ENCODE assay signal across 9 cellular contexts in the genomic region with DNA sequence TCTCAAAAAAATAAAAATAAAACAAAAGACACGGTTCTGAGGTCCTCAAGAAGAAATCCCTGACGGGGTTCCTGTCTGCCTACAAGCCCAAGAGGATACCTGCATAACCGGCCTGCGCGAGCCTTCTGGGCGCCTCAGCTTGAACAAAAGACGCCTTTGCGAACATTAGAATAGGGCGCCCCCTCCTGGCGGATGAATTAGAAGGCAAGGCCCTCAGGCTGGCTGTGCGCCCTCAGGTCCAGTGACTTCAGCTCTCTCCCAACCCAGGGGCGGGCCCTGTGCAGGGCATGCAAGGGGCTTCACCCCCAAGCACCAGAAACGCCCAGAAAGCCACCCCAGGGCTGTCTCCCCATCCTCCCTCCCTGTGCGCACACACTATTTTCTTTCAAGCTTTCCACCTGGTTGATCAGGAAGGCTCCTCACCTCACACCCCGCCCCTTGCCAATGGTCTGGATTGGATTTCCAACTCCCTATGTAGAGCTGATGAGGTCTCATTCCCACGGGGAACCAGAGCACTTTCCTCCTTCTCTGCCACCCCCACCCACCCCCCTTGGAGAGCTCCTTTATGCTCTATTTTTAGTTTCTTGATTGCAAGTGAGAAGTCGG.
A peak's percentile ranks its signal among the peaks of the same experiment; 100 is the strongest.
DNase-seq lines count a peak whose midpoint lies in the region; ATAC-seq lines count a peak whose summit lies in the region.
"Had no signal": no experiment of that assay in that cellular context is flagged by ENCODE, and none has a peak within 500 bp of the region (broad histone marks: within the 10 kb centered on the region; RNA-seq: fewer than 3 reads in every experiment).

No MANE protein-coding gene starts in this region.

- no peaks in the 10 kb centered on the region for H3K9me3 ChIP-seq in NT2/D1 (ENCODE audit: insufficient read depth, low read length)
- H3K9me3 ChIP-seq in adipocyte (ENCODE audit: control insufficient read depth, low read length): no peaks in the 10 kb centered on the region
- H3K9me3 ChIP-seq: neutrophil had no signal

- ATAC-seq in HG02973 (IDR thresholded peaks at IDR 0.05; ENCODE audit: unreplicated experiment) (peak; percentile 45), GM19395 (IDR thresholded peaks at IDR 0.05; ENCODE audit: unreplicated experiment) (no peak), HG03097 (IDR thresholded peaks at IDR 0.05; ENCODE audit: low FRiP score, unreplicated experiment) (no peak)

- H3K36me3 ChIP-seq in NT2/D1 (ENCODE audit: insufficient read depth, insufficient read length, low read length) (no peaks in the 10 kb centered on the region), adipocyte (ENCODE audit: control insufficient read depth, insufficient read depth, low read length, severe bottlenecking) (no peaks in the 10 kb centered on the region)
- H3K36me3 ChIP-seq: neutrophil had no signal

- H3K4me1 ChIP-seq in NT2/D1 (ENCODE audit: insufficient read depth, insufficient read length): no peaks in the 10 kb centered on the region
- H3K4me1 ChIP-seq in adipocyte (ENCODE audit: control insufficient read depth, insufficient read depth, low read length): no peaks in the 10 kb centered on the region

- H3K4me3 ChIP-seq in NT2/D1 (ENCODE audit: insufficient read length, low read depth): no peak overlapping the region
- no peak overlapping the region for H3K4me3 ChIP-seq in adipocyte (ENCODE audit: low read length)

- DNase-seq in D341Med (ENCODE audit: low spot score) (peak; percentile 86), NT2/D1 (ENCODE audit: low read depth, low spot score) (peak; percentile 92), adipocyte (ENCODE audit: low read depth) (peak; percentile 29), iPS DF 19.7 (ENCODE audit: low read depth, low spot score) (peak; percentile 77)
- DNase-seq in stimulated activated CD4-positive, alpha-beta T cell treated with anti-CD3 and anti-CD28 coated beads, Interleukin-1b, Interleukin-23, amount 100 ng/mL, for 24 hours (ENCODE audit: low read depth in 4 of 4, low spot score in 1 of 4): peak in 3 of 4 experiments; percentile 8 to 57 (median 29)

- H3K9ac ChIP-seq in NT2/D1 (ENCODE audit: insufficient read length, low read depth) (no peak overlapping the region), adipocyte (ENCODE audit: low read length) (no peak overlapping the region)

- peaks cover 35% of the 10 kb centered on the region for H3K27me3 ChIP-seq in NT2/D1 (ENCODE audit: insufficient read depth, insufficient read length)
- H3K27me3 ChIP-seq in adipocyte (replicated peaks; ENCODE audit: control insufficient read depth, insufficient read depth, low read length): peaks cover 53% of the 10 kb centered on the region

Comparison
In these comparisons a context has a peak if more than half of its experiments do, and no peak if none do; other contexts are left out.
1. DNase-seq: peak in every context shown above with its lines; median percentile 92 in NT2/D1; 86 in D341Med; 77 in iPS DF 19.7; 29 in adipocyte; 29 in stimulated activated CD4-positive, alpha-beta T cell treated with anti-CD3 and anti-CD28 coated beads, Interleukin-1b, Interleukin-23, amount 100 ng/mL, for 24 hours.